8 cellular contexts compared by ENCODE assay signal in the genomic region with DNA sequence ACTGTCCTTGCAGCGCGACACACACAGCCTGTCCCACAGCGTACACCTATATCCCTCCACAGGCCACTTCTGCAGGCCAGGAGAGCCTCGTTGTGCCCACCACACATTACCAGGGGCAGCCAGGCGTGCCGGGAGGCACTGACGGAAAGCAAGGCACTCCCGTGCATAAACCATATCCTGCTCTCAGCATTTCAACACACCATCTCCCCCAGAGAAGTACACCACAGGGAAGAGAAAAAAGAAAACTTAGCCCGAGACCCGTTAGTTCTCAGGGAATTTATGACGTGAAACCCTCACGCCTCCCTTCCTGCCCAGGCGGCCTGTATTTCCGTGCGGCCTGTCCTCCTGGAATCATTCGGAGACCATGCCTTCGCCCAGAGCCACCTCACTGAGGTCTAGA. TPM values are rescaled to one million over a fixed set of nuclear protein-coding genes. Genes with fewer than 3 reads are reported as not detected.
"Had no signal": no experiment of that assay in that cellular context is flagged by ENCODE, and none has a peak within 500 bp of the region (broad histone marks: within the 10 kb centered on the region; RNA-seq: fewer than 3 reads in every experiment).

No MANE protein-coding gene starts in this region.

- H3K36me3 ChIP-seq: HAP-1 had no signal

- DNase-seq: GOT3, H7, HFFc6, IMR-90 had no signal

- ATAC-seq: HCT116, K562 had no signal

- H3K9me3 ChIP-seq: HAP-1 had no signal

- H3K4me3 ChIP-seq: HAP-1, K562 had no signal

- H3K4me1 ChIP-seq: HAP-1 had no signal

- H3K4me3 Mint-ChIP-seq: HFFc6 had no signal

- H3K27ac Mint-ChIP-seq: HFFc6 had no signal

RNA-seq across cellular contexts. Expression of gene SALL3, which starts 24.6 kb away (rescaled TPM):
- total RNA-seq: HFFc6, HT-29, IMR-90, K562 had no signal
- polyA plus RNA-seq: IMR-90, K562 had no signal
